ENCODE assay signal across 8 cellular contexts in genomic region chr14:65156568-65157366, GRCh38. TPM values are rescaled to one million over a fixed set of nuclear protein-coding genes. Genes with fewer than 3 reads are reported as not detected.
DNase-seq lines count a peak whose midpoint lies in the region; ATAC-seq and TF ChIP-seq lines count a peak whose summit lies in the region.

No MANE protein-coding gene starts in this region.

- H3K27me3 Mint-ChIP-seq in activated CD8-positive, alpha-beta T cell treated with anti-CD3 and anti-CD28 coated beads for 36 hours, result no peaks in the 10 kb centered on the region
- H3K27me3 Mint-ChIP-seq in activated naive CD4-positive, alpha-beta T cell treated with anti-CD3 and anti-CD28 coated beads for 36 hours (ENCODE audit: low read depth), result no peaks in the 10 kb centered on the region

- H3K27ac ChIP-seq in layer of hippocampus (ENCODE audit: low read depth, low read length), result peak overlapping the region; percentile 18

- H3K4me1 Mint-ChIP-seq in activated CD8-positive, alpha-beta T cell treated with anti-CD3 and anti-CD28 coated beads for 36 hours (ENCODE audit: low read depth), result peaks cover 18% of the 10 kb centered on the region
- H3K4me1 Mint-ChIP-seq in activated naive CD4-positive, alpha-beta T cell treated with anti-CD3 and anti-CD28 coated beads for 36 hours (ENCODE audit: low read depth), result peaks cover 5% of the 10 kb centered on the region

- H3K27ac Mint-ChIP-seq in activated CD8-positive, alpha-beta T cell treated with anti-CD3 and anti-CD28 coated beads for 36 hours, result no peak overlapping the region
- no peak overlapping the region for H3K27ac Mint-ChIP-seq in activated naive CD4-positive, alpha-beta T cell treated with anti-CD3 and anti-CD28 coated beads for 36 hours

- H3K4me3 Mint-ChIP-seq in activated CD8-positive, alpha-beta T cell treated with anti-CD3 and anti-CD28 coated beads for 36 hours, result no peak overlapping the region
- H3K4me3 Mint-ChIP-seq in activated naive CD4-positive, alpha-beta T cell treated with anti-CD3 and anti-CD28 coated beads for 36 hours, result no peak overlapping the region

- no peak for DNase-seq in activated CD8-positive, alpha-beta T cell treated with anti-CD3 and anti-CD28 coated beads for 36 hours
- no peak for DNase-seq in HPDE6-E6E7 (ENCODE audit: extremely low spot score)
- no peak for DNase-seq in activated naive CD4-positive, alpha-beta T cell treated with anti-CD3 and anti-CD28 coated beads for 36 hours
- no peak for DNase-seq in NCI-H2107 (lab: John Stamatoyannopoulos, UW)

- TF ChIP-seq CTCF in activated CD8-positive, alpha-beta T cell treated with anti-CD3 and anti-CD28 coated beads for 36 hours (IDR thresholded peaks at IDR 0.05), result no peak

- H3K9me3 Mint-ChIP-seq in activated CD8-positive, alpha-beta T cell treated with anti-CD3 and anti-CD28 coated beads for 36 hours, result no peaks in the 10 kb centered on the region
- no peaks in the 10 kb centered on the region for H3K9me3 Mint-ChIP-seq in activated naive CD4-positive, alpha-beta T cell treated with anti-CD3 and anti-CD28 coated beads for 36 hours

- H3K27me3 ChIP-seq in layer of hippocampus (ENCODE audit: control insufficient read depth, insufficient read depth, low read length), result no peaks in the 10 kb centered on the region

- H3K36me3 Mint-ChIP-seq in activated CD8-positive, alpha-beta T cell treated with anti-CD3 and anti-CD28 coated beads for 36 hours (ENCODE audit: low read depth), result no peaks in the 10 kb centered on the region
- no peaks in the 10 kb centered on the region for H3K36me3 Mint-ChIP-seq in activated naive CD4-positive, alpha-beta T cell treated with anti-CD3 and anti-CD28 coated beads for 36 hours (ENCODE audit: low read depth)

- POLR2A ChIA-PET in activated CD8-positive, alpha-beta T cell treated with anti-CD3 and anti-CD28 coated beads for 36 hours (lab: Charles Lee), result interaction anchor here (0.6 kb wide), 1 partner anchor 9 kb away, joined by 3 read pairs; no protein-coding TSS in a partner anchor

- CTCF ChIA-PET in activated CD8-positive, alpha-beta T cell treated with anti-CD3 and anti-CD28 coated beads for 36 hours (lab: Charles Lee), result interaction anchor here (1.1 kb wide), 2 partner anchors 7 to 668 kb away, joined by 3 read pairs; no protein-coding TSS in a partner anchor
- CTCF ChIA-PET in activated naive CD4-positive, alpha-beta T cell treated with anti-CD3 and anti-CD28 coated beads for 36 hours (lab: Charles Lee), result interaction anchor here (0.6 to 0.7 kb wide), 2 partner anchors 15 to 258 kb away, joined by 3 to 5 read pairs; no protein-coding TSS in a partner anchor

- intact Hi-C loops in activated CD8-positive, alpha-beta T cell treated with anti-CD3 and anti-CD28 coated beads for 36 hours (cut with micrococcal nuclease), result no loop called here
- intact Hi-C loops in activated naive CD4-positive, alpha-beta T cell treated with anti-CD3 and anti-CD28 coated beads for 36 hours (cut with micrococcal nuclease), result no loop called here

- peak; percentile 85 for ATAC-seq in GM18511 (IDR thresholded peaks at IDR 0.05; ENCODE audit: unreplicated experiment)
- peak; percentile 76 for ATAC-seq in HG02884 (IDR thresholded peaks at IDR 0.05; ENCODE audit: unreplicated experiment)
- ATAC-seq in SK-N-SH treated with all-trans-retinoic acid at 6 μM for 48 hours, result peak; percentile 77
- no peak for ATAC-seq in activated CD8-positive, alpha-beta T cell treated with anti-CD3 and anti-CD28 coated beads for 36 hours

TF ChIP-seq in SK-N-SH treated with all-trans-retinoic acid at 6 μM for 48 hours, 23 proteins besides CTCF, POLR2A, EP300 and RAD21:
- no peak for TF ChIP-seq CSDC2 (CRISPR knock-in tag; IDR thresholded peaks at IDR 0.05)
- TF ChIP-seq ISL1 (CRISPR knock-in tag; IDR thresholded peaks at IDR 0.05), result no peak
- no peak for TF ChIP-seq CSRNP3 (CRISPR knock-in tag; IDR thresholded peaks at IDR 0.05)
- no peak for TF ChIP-seq ZNF8 (CRISPR knock-in tag; IDR thresholded peaks at IDR 0.05)
- TF ChIP-seq TCF4 (CRISPR knock-in tag; IDR thresholded peaks at IDR 0.05; ENCODE audit: borderline replicate concordance), result no peak
- TF ChIP-seq ESRRG (CRISPR knock-in tag; IDR thresholded peaks at IDR 0.05), result no peak
- TF ChIP-seq ZFP30 (CRISPR knock-in tag; IDR thresholded peaks at IDR 0.05), result no peak
- no peak for TF ChIP-seq OSR1 (CRISPR knock-in tag; IDR thresholded peaks at IDR 0.05)
- TF ChIP-seq ZNF70 (CRISPR knock-in tag; IDR thresholded peaks at IDR 0.05), result no peak
- no peak for TF ChIP-seq ZNF565 (CRISPR knock-in tag; conservative IDR thresholded peaks at IDR 0.05; ENCODE audit: low read depth)
- TF ChIP-seq ZC3H10 (CRISPR knock-in tag; IDR thresholded peaks at IDR 0.05), result no peak
- TF ChIP-seq RARB (CRISPR knock-in tag; IDR thresholded peaks at IDR 0.05), result no peak
- no peak for TF ChIP-seq ARNTL (CRISPR knock-in tag; IDR thresholded peaks at IDR 0.05; ENCODE audit: borderline replicate concordance, low read depth)
- TF ChIP-seq, protein P1, sequence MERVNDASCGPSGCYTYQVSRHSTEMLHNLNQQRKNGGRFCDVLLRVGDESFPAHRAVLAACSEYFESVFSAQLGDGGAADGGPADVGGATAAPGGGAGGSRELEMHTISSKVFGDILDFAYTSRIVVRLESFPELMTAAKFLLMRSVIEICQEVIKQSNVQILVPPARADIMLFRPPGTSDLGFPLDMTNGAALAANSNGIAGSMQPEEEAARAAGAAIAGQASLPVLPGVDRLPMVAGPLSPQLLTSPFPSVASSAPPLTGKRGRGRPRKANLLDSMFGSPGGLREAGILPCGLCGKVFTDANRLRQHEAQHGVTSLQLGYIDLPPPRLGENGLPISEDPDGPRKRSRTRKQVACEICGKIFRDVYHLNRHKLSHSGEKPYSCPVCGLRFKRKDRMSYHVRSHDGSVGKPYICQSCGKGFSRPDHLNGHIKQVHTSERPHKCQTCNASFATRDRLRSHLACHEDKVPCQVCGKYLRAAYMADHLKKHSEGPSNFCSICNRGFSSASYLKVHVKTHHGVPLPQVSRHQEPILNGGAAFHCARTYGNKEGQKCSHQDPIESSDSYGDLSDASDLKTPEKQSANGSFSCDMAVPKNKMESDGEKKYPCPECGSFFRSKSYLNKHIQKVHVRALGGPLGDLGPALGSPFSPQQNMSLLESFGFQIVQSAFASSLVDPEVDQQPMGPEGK (CRISPR knock-in tag; IDR thresholded peaks at IDR 0.05; ENCODE audit: borderline replicate concordance), result no peak
- no peak for TF ChIP-seq TSHZ2 (CRISPR knock-in tag; IDR thresholded peaks at IDR 0.05)
- TF ChIP-seq BACH2 (CRISPR knock-in tag; IDR thresholded peaks at IDR 0.05; ENCODE audit: borderline replicate concordance), result no peak
- TF ChIP-seq PPARA (CRISPR knock-in tag; IDR thresholded peaks at IDR 0.05; ENCODE audit: borderline replicate concordance), result no peak

RNA-seq across cellular contexts. Expression of gene MAX, which starts 54.5 kb away (rescaled TPM):
- total RNA-seq in activated CD8-positive, alpha-beta T cell treated with anti-CD3 and anti-CD28 coated beads for 36 hours, result 10 to 100 TPM; 92.6 to 92.8 TPM
- total RNA-seq in activated naive CD4-positive, alpha-beta T cell treated with anti-CD3 and anti-CD28 coated beads for 36 hours, result 10 to 100 TPM; 67.9 to 75.1 TPM
